ENCODE assay signal across 1 cellular context in the genomic region with DNA sequence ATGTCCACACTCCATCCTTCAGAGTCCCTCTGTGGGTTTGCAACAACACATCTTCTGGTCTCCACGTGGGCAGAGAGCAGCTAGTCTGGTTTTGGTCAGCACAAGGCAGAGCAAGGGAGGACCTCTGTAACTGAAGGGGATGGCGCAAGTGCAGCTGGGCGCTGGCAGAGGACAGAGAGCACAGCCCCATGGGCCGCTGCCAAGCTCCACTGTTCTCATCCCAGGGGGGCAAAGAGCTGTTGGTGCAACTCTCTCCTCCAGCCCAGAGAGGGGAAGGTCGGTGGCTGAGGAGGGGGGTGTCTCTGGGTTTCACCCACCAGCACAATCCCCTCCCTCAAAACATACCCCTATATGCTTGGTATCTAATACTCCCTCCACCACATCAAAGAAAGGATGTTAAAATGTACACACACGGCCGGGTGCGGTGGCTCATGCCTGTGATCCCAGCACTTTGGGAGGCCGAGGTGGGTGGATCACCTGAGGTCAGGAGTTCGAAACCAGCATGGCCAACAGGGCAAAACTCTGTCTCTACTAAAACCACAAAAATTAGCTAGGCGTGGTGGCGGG.
TF ChIP-seq lines count a peak whose summit lies in the region.

No MANE protein-coding gene starts in this region.

TF ChIP-seq in HepG2, 621 proteins besides CTCF, POLR2A, EP300 and RAD21 (continued from another document and continues in another):
- TF ChIP-seq ZNF18 (CRISPR knock-in tag; IDR thresholded peaks at IDR 0.05; ENCODE audit: insufficient replicate concordance) (no peak), MBNL3 (CRISPR knock-in tag; conservative IDR thresholded peaks at IDR 0.05) (no peak), ZMAT5 (CRISPR knock-in tag; IDR thresholded peaks at IDR 0.05; ENCODE audit: borderline replicate concordance, low read depth) (no peak), MTA3 (CRISPR knock-in tag; IDR thresholded peaks at IDR 0.05) (no peak), ZBTB43 (CRISPR knock-in tag; conservative IDR thresholded peaks at IDR 0.05) (no peak), ZNF512B (CRISPR knock-in tag; IDR thresholded peaks at IDR 0.05; ENCODE audit: borderline replicate concordance) (no peak), ZNF567 (CRISPR knock-in tag; IDR thresholded peaks at IDR 0.05; ENCODE audit: borderline replicate concordance) (peak; percentile 46; the same call in 1 of the 2 replicates), PCBP2 (optimal IDR thresholded peaks at IDR 0.05; ENCODE audit: low read depth, low read length, poor library complexity, severe bottlenecking) (no peak), HCFC1 (IDR thresholded peaks at IDR 0.05; ENCODE audit: low read depth, low read length) (no peak), MED13 (CRISPR knock-in tag; IDR thresholded peaks at IDR 0.05) (no peak), ZNF652 (CRISPR knock-in tag; IDR thresholded peaks at IDR 0.05; ENCODE audit: borderline replicate concordance, low read depth) (no peak), THAP7 (CRISPR knock-in tag; IDR thresholded peaks at IDR 0.05) (0 out of 2 replicates have a peak, but pooled peaks have one; percentile 15), ZNF30 (CRISPR knock-in tag; IDR thresholded peaks at IDR 0.05) (no peak), KLF15 (CRISPR knock-in tag; IDR thresholded peaks at IDR 0.05; ENCODE audit: borderline replicate concordance) (no peak), TBP (CRISPR knock-in tag; IDR thresholded peaks at IDR 0.05) (no peak), ZNF746 (CRISPR knock-in tag; IDR thresholded peaks at IDR 0.05) (peak; percentile 36; the same call in 1 of the 2 replicates), HES4 (CRISPR knock-in tag; IDR thresholded peaks at IDR 0.05; ENCODE audit: borderline replicate concordance) (no peak), ZNF24 (IDR thresholded peaks at IDR 0.05) (no peak), RARG (CRISPR knock-in tag; IDR thresholded peaks at IDR 0.05; ENCODE audit: low read depth) (no peak), ZNF816 (CRISPR knock-in tag; IDR thresholded peaks at IDR 0.05; ENCODE audit: borderline replicate concordance) (no peak), ZNF768 (CRISPR knock-in tag; IDR thresholded peaks at IDR 0.05) (peak; percentile 81), MIER2 (CRISPR knock-in tag; IDR thresholded peaks at IDR 0.05) (no peak), THAP11 (CRISPR knock-in tag; IDR thresholded peaks at IDR 0.05) (0 out of 2 replicates have a peak, but pooled peaks have one; percentile 32), ZSCAN29 (CRISPR knock-in tag; conservative IDR thresholded peaks at IDR 0.05) (no peak), KLF16 (CRISPR knock-in tag; IDR thresholded peaks at IDR 0.05) (0 out of 4 replicates have a peak, but pooled peaks of 1 of the 2 experiments have one; percentile 50), ARNT (IDR thresholded peaks at IDR 0.05) (no peak), ARHGAP35 (CRISPR knock-in tag; IDR thresholded peaks at IDR 0.05; ENCODE audit: borderline replicate concordance) (no peak), ZNF180 (CRISPR knock-in tag; IDR thresholded peaks at IDR 0.05; ENCODE audit: borderline replicate concordance, low read depth) (no peak), SIN3A (IDR thresholded peaks at IDR 0.05; ENCODE audit: borderline replicate concordance, low read depth, low read length) (no peak), ZNF510 (CRISPR knock-in tag; IDR thresholded peaks at IDR 0.05; ENCODE audit: low read depth) (no peak), JUND (CRISPR knock-in tag; IDR thresholded peaks at IDR 0.05) (no peak), ZNF841 (CRISPR knock-in tag; IDR thresholded peaks at IDR 0.05; ENCODE audit: borderline replicate concordance) (no peak), RERE (CRISPR knock-in tag; IDR thresholded peaks at IDR 0.05; ENCODE audit: low read depth) (peak; percentile 17; the same call in 1 of the 2 replicates), BRCA1 (CRISPR knock-in tag; IDR thresholded peaks at IDR 0.05) (no peak), HOXA7 (CRISPR knock-in tag; IDR thresholded peaks at IDR 0.05) (no peak), STAT5B (CRISPR knock-in tag; IDR thresholded peaks at IDR 0.05) (no peak)
- TF ChIP-seq, protein P1, sequence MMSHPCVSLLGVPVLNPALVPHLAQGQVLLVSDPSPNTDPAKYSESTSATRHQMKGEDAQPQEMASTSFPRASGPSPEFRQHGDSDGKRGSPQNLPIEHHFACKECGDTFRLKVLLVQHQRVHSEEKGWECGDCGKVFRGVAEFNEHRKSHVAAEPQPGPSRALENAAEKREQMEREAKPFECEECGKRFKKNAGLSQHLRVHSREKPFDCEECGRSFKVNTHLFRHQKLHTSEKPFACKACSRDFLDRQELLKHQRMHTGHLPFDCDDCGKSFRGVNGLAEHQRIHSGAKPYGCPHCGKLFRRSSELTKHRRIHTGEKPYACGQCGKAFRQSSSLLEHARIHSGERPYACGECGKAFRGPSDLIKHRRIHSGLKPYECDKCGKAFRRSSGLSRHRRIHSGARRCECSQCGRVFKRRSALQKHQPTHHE (CRISPR knock-in tag; IDR thresholded peaks at IDR 0.05; ENCODE audit: borderline replicate concordance), result no peak
- TF ChIP-seq, protein P2, sequence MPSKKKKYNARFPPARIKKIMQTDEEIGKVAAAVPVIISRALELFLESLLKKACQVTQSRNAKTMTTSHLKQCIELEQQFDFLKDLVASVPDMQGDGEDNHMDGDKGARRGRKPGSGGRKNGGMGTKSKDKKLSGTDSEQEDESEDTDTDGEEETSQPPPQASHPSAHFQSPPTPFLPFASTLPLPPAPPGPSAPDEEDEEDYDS (CRISPR knock-in tag; IDR thresholded peaks at IDR 0.05), result no peak
- TF ChIP-seq, protein P3, sequence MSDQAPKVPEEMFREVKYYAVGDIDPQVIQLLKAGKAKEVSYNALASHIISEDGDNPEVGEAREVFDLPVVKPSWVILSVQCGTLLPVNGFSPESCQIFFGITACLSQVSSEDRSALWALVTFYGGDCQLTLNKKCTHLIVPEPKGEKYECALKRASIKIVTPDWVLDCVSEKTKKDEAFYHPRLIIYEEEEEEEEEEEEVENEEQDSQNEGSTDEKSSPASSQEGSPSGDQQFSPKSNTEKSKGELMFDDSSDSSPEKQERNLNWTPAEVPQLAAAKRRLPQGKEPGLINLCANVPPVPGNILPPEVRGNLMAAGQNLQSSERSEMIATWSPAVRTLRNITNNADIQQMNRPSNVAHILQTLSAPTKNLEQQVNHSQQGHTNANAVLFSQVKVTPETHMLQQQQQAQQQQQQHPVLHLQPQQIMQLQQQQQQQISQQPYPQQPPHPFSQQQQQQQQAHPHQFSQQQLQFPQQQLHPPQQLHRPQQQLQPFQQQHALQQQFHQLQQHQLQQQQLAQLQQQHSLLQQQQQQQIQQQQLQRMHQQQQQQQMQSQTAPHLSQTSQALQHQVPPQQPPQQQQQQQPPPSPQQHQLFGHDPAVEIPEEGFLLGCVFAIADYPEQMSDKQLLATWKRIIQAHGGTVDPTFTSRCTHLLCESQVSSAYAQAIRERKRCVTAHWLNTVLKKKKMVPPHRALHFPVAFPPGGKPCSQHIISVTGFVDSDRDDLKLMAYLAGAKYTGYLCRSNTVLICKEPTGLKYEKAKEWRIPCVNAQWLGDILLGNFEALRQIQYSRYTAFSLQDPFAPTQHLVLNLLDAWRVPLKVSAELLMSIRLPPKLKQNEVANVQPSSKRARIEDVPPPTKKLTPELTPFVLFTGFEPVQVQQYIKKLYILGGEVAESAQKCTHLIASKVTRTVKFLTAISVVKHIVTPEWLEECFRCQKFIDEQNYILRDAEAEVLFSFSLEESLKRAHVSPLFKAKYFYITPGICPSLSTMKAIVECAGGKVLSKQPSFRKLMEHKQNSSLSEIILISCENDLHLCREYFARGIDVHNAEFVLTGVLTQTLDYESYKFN (CRISPR knock-in tag; conservative IDR thresholded peaks at IDR 0.05), result no peak
